ENCODE assay signal across 8 cellular contexts in the genomic region with DNA sequence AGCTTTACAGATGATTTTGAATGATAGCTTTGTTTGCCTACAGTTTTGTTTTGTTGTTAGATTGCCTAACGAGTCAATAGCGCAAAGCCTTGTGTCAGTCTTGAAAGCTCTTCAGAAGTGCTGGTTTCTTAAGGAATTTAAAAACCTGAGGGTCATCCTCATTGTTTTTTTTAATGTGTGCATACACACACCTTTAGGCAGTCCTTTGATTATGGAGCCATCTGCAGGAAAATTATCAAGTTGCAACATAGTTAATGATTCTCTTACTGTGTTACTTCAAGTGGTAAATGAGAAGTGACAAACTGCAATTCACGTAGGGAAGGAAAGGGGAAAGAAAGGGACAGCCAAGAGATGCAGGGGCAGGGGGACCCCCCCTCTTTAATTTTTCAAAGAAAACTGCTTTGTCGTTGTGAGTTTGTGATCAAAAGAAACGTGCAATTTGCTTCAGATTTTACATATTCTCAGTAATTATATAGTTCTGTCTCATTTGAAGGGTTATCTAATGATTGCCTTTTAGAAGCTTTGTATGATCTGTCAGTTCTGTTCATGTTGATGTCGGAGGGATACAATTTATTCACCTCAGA.
DNase-seq lines count a peak whose midpoint lies in the region; ATAC-seq, FAIRE-seq and TF ChIP-seq lines count a peak whose summit lies in the region.

No MANE protein-coding gene starts in this region.

- H3K4me1 ChIP-seq in GM12878 (ENCODE audit: control insufficient read depth, insufficient read depth, low read length): no peaks in the 10 kb centered on the region

- H3K27me3 ChIP-seq in GM12878 (replicated peaks in 1 of 2; ENCODE audit: control insufficient read depth in 2 of 2, insufficient read depth in 2 of 2, low read length in 1 of 2): no peaks in the 10 kb centered on the region

- in situ Hi-C loops in GM12878 (cut with MboI): loop anchor here (10.0 kb wide), 1 partner anchor 719 kb away; no protein-coding TSS in a partner anchor

- H3K27ac Mint-ChIP-seq in natural killer cell: no peak overlapping the region
- H3K27ac Mint-ChIP-seq in natural killer cell treated with Interleukin-12 subunit alpha and Interleukin-12 subunit beta and Interleukin-15 and Interleukin-18, amount 100 ng/mL, for 72 hours: peak overlapping the region in 1 of 2 donors; percentile 14

- WGBS in GM12878 (ENCODE audit: insufficient coverage, insufficient replicate concordance, low lambda C conversion rate, missing lambda C conversion rate): 62% methylated on average over 6 of the region's 6 CpGs

- H3K9me3 Mint-ChIP-seq in natural killer cell: no peaks in the 10 kb centered on the region
- no peaks in the 10 kb centered on the region for H3K9me3 Mint-ChIP-seq in natural killer cell treated with Interleukin-12 subunit alpha and Interleukin-12 subunit beta and Interleukin-15 and Interleukin-18, amount 100 ng/mL, for 72 hours

- RAD21 ChIA-PET in GM12878 (lab: Charles Lee; ENCODE audit: unreplicated experiment): interaction anchor here (0.6 to 2.5 kb wide), 9 partner anchors 60 to 719 kb away, joined by 3 to 36 read pairs (median 5); no protein-coding TSS in a partner anchor

- intact Hi-C loops in natural killer cell (cut with micrococcal nuclease): loop anchor here (5.0 to 10.0 kb wide), 2 partner anchors 392 to 719 kb away; no protein-coding TSS in a partner anchor
- intact Hi-C loops in GM12878 (cut with micrococcal nuclease; ENCODE audit: unreplicated experiment): loop anchor here (1.0 to 2.0 kb wide), 3 partner anchors 67 to 393 kb away; no protein-coding TSS in a partner anchor

- no peaks in the 10 kb centered on the region for H3K36me3 Mint-ChIP-seq in natural killer cell
- H3K36me3 Mint-ChIP-seq in natural killer cell treated with Interleukin-12 subunit alpha and Interleukin-12 subunit beta and Interleukin-15 and Interleukin-18, amount 100 ng/mL, for 72 hours: no peaks in the 10 kb centered on the region

- no peaks in the 10 kb centered on the region for H3K79me2 ChIP-seq in GM12878 (ENCODE audit: control insufficient read depth, insufficient read depth, low read length)

- ATAC-seq in natural killer cell: peak in 1 of 3 donors; percentile 60
- no peak for ATAC-seq in natural killer cell treated with Interleukin-12 subunit alpha and Interleukin-12 subunit beta and Interleukin-15 and Interleukin-18, amount 100 ng/mL, for 72 hours
- ATAC-seq in GM12878: peak; percentile 86
- no peak for ATAC-seq in GM21529 (IDR thresholded peaks at IDR 0.05; ENCODE audit: unreplicated experiment)
- no peak for ATAC-seq in HG02798 (IDR thresholded peaks at IDR 0.05; ENCODE audit: poor library complexity, unreplicated experiment)
- ATAC-seq in omental fat pad (ENCODE audit: low FRiP score): no peak

- H3K9me3 ChIP-seq in GM12878 (replicated peaks; ENCODE audit: control insufficient read depth, insufficient read depth, low read length): no peaks in the 10 kb centered on the region

- TF ChIP-seq CTCF in natural killer cell (IDR thresholded peaks at IDR 0.05) (peak; percentile 42), GM12878 (IDR thresholded peaks at IDR 0.05 in 2 of 3, conservative IDR thresholded peaks at IDR 0.05 in 1 of 3; ENCODE audit: control insufficient read depth in 2 of 3, extremely low read depth in 1 of 3, insufficient read depth in 1 of 3, low read depth in 3 of 3, low read length in 3 of 3) (peak; percentile 42 to 67 (median 48); a peak in 5 of 6 replicates), omental fat pad (IDR thresholded peaks at IDR 0.05) (no peak)

- FAIRE-seq in GM12878 (lab: Jason Lieb, UNC): peak; percentile 81

- TF ChIP-seq POLR2A in GM12878 (IDR thresholded peaks at IDR 0.05; ENCODE audit: low read depth, low read length): no peak

- H3K9ac ChIP-seq in GM12878 (ENCODE audit: control insufficient read depth, insufficient read depth, low read length): no peak overlapping the region

- no peak for TF ChIP-seq EP300 in GM12878 (IDR thresholded peaks at IDR 0.05; ENCODE audit: borderline replicate concordance in 1 of 2, control insufficient read depth in 1 of 2, low read depth in 2 of 2, low read length in 2 of 2)

- H3K4me2 ChIP-seq in GM12878 (ENCODE audit: control insufficient read depth, insufficient read depth): no peak overlapping the region

- TF ChIP-seq RAD21 in GM12878 (IDR thresholded peaks at IDR 0.05; ENCODE audit: insufficient read depth, low read depth, low read length): peak; percentile 83

- no TSS peak for BruUV-seq in GM12878 (replicated peaks; lab: Mats Ljungman, UMichigan)

- no peak for DNase-seq in natural killer cell
- no peak for DNase-seq in natural killer cell treated with Interleukin-12 subunit alpha and Interleukin-12 subunit beta and Interleukin-15 and Interleukin-18, amount 100 ng/mL, for 72 hours (ENCODE audit: low spot score)
- peak; percentile 54 for DNase-seq in NCI-H146 (lab: John Stamatoyannopoulos, UW)
- no peak for DNase-seq in GM12878 (ENCODE audit: low read depth, low spot score)
- DNase-seq in kidney glomerular epithelial cell (lab: John Stamatoyannopoulos, UW): peak; percentile 78
- DNase-seq in omental fat pad (ENCODE audit: low spot score): no peak

- H4K20me1 ChIP-seq in GM12878 (ENCODE audit: control insufficient read depth, insufficient read depth): no peaks in the 10 kb centered on the region

- H2AFZ ChIP-seq in GM12878 (ENCODE audit: control insufficient read depth, low read depth, low read length): no peak overlapping the region

- CTCF ChIA-PET in GM12878 (lab: Yijun Ruan, JAX): interaction anchor here (0.6 to 3.5 kb wide), 40 partner anchors 9 to 745 kb away, joined by 3 to 102 read pairs (median 4); a partner anchor contains a TSS

- POLR2A ChIA-PET in GM12878 (lab: Charles Lee): no interaction called here

- peaks cover 23 to 37% of the 10 kb centered on the region in 2 donors for H3K4me1 Mint-ChIP-seq in natural killer cell
- peaks cover 9 to 22% of the 10 kb centered on the region in 2 donors for H3K4me1 Mint-ChIP-seq in natural killer cell treated with Interleukin-12 subunit alpha and Interleukin-12 subunit beta and Interleukin-15 and Interleukin-18, amount 100 ng/mL, for 72 hours (ENCODE audit: low read depth in 2 of 2)

- no peaks in the 10 kb centered on the region for H3K27me3 Mint-ChIP-seq in natural killer cell (ENCODE audit: low read depth in 2 of 2)
- no peaks in the 10 kb centered on the region for H3K27me3 Mint-ChIP-seq in natural killer cell treated with Interleukin-12 subunit alpha and Interleukin-12 subunit beta and Interleukin-15 and Interleukin-18, amount 100 ng/mL, for 72 hours

- H3K36me3 ChIP-seq in GM12878 (ENCODE audit: control insufficient read depth in 2 of 2, insufficient read depth in 2 of 2, low read length in 1 of 2): no peaks in the 10 kb centered on the region; a peak in 1 of 4 replicates

- SMC1A ChIA-PET in GM12878 (lab: Charles Lee; ENCODE audit: uncharacterized antibody, unreplicated experiment): interaction anchor here (0.6 to 3.3 kb wide), 29 partner anchors 10 to 717 kb away, joined by 3 to 73 read pairs (median 4); no protein-coding TSS in a partner anchor

- H3K27ac ChIP-seq in GM12878 (ENCODE audit: control insufficient read depth, insufficient read depth): no peak overlapping the region

- H3K4me3 Mint-ChIP-seq in natural killer cell: no peak overlapping the region
- H3K4me3 Mint-ChIP-seq in natural killer cell treated with Interleukin-12 subunit alpha and Interleukin-12 subunit beta and Interleukin-15 and Interleukin-18, amount 100 ng/mL, for 72 hours: no peak overlapping the region

- H3K4me3 ChIP-seq in GM12878: no peak overlapping the region

TF ChIP-seq in GM12878, 131 proteins besides CTCF, POLR2A, EP300 and RAD21 (continues in another document):
- TF ChIP-seq TBL1XR1 (IDR thresholded peaks at IDR 0.05; ENCODE audit: low read depth, low read length) (no peak), IKZF1 (conservative IDR thresholded peaks at IDR 0.05) (no peak; the same call in 1 of the 2 replicates), ZZZ3 (IDR thresholded peaks at IDR 0.05; ENCODE audit: control insufficient read depth, insufficient read length, low read depth) (no peak), ZNF24 (IDR thresholded peaks at IDR 0.05) (0 out of 2 replicates have a peak, but pooled peaks have one; percentile 44), ZNF217 (IDR thresholded peaks at IDR 0.05) (no peak)
- TF ChIP-seq, protein P1, sequence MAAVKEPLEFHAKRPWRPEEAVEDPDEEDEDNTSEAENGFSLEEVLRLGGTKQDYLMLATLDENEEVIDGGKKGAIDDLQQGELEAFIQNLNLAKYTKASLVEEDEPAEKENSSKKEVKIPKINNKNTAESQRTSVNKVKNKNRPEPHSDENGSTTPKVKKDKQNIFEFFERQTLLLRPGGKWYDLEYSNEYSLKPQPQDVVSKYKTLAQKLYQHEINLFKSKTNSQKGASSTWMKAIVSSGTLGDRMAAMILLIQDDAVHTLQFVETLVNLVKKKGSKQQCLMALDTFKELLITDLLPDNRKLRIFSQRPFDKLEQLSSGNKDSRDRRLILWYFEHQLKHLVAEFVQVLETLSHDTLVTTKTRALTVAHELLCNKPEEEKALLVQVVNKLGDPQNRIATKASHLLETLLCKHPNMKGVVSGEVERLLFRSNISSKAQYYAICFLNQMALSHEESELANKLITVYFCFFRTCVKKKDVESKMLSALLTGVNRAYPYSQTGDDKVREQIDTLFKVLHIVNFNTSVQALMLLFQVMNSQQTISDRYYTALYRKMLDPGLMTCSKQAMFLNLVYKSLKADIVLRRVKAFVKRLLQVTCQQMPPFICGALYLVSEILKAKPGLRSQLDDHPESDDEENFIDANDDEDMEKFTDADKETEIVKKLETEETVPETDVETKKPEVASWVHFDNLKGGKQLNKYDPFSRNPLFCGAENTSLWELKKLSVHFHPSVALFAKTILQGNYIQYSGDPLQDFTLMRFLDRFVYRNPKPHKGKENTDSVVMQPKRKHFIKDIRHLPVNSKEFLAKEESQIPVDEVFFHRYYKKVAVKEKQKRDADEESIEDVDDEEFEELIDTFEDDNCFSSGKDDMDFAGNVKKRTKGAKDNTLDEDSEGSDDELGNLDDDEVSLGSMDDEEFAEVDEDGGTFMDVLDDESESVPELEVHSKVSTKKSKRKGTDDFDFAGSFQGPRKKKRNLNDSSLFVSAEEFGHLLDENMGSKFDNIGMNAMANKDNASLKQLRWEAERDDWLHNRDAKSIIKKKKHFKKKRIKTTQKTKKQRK (IDR thresholded peaks at IDR 0.05; ENCODE audit: low read depth, low read length): no peak
- TF ChIP-seq, protein P2, sequence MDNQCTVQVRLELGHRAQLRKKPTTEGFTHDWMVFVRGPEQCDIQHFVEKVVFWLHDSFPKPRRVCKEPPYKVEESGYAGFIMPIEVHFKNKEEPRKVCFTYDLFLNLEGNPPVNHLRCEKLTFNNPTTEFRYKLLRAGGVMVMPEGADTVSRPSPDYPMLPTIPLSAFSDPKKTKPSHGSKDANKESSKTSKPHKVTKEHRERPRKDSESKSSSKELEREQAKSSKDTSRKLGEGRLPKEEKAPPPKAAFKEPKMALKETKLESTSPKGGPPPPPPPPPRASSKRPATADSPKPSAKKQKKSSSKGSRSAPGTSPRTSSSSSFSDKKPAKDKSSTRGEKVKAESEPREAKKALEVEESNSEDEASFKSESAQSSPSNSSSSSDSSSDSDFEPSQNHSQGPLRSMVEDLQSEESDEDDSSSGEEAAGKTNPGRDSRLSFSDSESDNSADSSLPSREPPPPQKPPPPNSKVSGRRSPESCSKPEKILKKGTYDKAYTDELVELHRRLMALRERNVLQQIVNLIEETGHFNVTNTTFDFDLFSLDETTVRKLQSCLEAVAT (IDR thresholded peaks at IDR 0.05): no peak

Comparison
In these comparisons a context has a peak if more than half of its experiments do, and no peak if none do; other contexts are left out.
1. DNase-seq: peak in NCI-H146 (single experiment) and kidney glomerular epithelial cell (single experiment); none in natural killer cell (single experiment), natural killer cell treated with Interleukin-12 subunit alpha and Interleukin-12 subunit beta and Interleukin-15 and Interleukin-18, amount 100 ng/mL, for 72 hours (single experiment), GM12878 (single experiment) and omental fat pad (single experiment).
2. CTCF ChIP-seq: peak in natural killer cell (single experiment) and GM12878 (3 of 3); none in omental fat pad (0 of 3).